In genomic region chr16:72565137-72565536, GRCh38 we compare ENCODE assay signal across 11 cellular contexts.
"Had no signal": no experiment of that assay in that cellular context is flagged by ENCODE, and none has a peak within 500 bp of the region (broad histone marks: within the 10 kb centered on the region; RNA-seq: fewer than 3 reads in every experiment).

No MANE protein-coding gene starts in this region.

- DNase-seq: GM23248, GOT3, H7, H9, HCEC 1CT, HFFc6 had no signal

- H3K9me3 ChIP-seq: HAP-1 had no signal

- H3K4me3 ChIP-seq: GM23248, GM23338, HAP-1 had no signal

- FAIRE-seq: H1, H54 had no signal

- H3K36me3 ChIP-seq: HAP-1 had no signal

- ATAC-seq: GM23338, HCT116 had no signal

- H3K27ac ChIP-seq: GM23248 had no signal
